In the genomic region with DNA sequence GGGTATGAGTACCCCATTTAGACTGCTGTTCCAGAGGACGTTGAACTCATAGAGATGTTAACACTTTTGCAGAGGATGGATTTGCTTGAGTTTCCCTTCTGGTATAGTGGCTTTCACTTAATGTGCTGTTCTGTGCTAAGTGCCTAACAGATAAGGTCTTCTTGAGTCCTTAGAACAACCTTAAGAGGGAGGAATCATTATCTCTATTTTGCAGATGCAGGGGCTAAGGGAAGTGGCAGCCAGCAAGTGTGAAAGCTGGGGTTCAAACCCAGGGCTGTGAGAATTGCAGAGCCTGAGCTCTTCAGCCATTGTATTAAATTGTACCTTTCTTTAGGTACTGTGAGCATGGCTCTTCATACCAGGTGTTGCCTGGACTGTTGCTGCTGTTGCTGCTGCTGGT, we compare ENCODE assay signal across 20 cellular contexts.
"Had no signal": no experiment of that assay in that cellular context is flagged by ENCODE, and none has a peak within 500 bp of the region (broad histone marks: within the 10 kb centered on the region; RNA-seq: fewer than 3 reads in every experiment).

No MANE protein-coding gene starts in this region.

- H3K4me3 Mint-ChIP-seq: activated CD8-positive, alpha-beta T cell treated with anti-CD3 and anti-CD28 coated beads, Interleukin-2, amount 10 ng/mL, durations not matched to agents 7 days and 5 days; activated naive CD4-positive, alpha-beta T cell treated with anti-CD3 and anti-CD28 coated beads for 36 hours; activated naive CD8-positive, alpha-beta T cell; brain; T-helper 1 cell treated with Interleukin-12 subunit alpha and Interleukin-12 subunit beta and Interleukin-4 antibody, amounts not matched to agents 30 μg/mL and 1 μg/mL, for 36 hours had no signal

- DNase-seq: activated CD4-positive, alpha-beta T cell treated with anti-CD3 and anti-CD28 coated beads for 4 hours; activated CD8-positive, alpha-beta memory T cell treated with anti-CD3 and anti-CD28 coated beads, Interleukin-2, amount 50 U/mL, for 48 hours; activated CD8-positive, alpha-beta T cell treated with anti-CD3 and anti-CD28 coated beads, Interleukin-2, amount 10 ng/mL, durations not matched to agents 7 days and 5 days; activated gamma-delta T cell; activated naive CD4-positive, alpha-beta T cell treated with anti-CD3 and anti-CD28 coated beads for 36 hours; activated T-cell treated with anti-CD3 and anti-CD28 coated beads, Interleukin-2, amount 50 U/mL, for 1 hour; amygdala; Kasumi-1; KBM-7; NCI-H1105 treated with DMSO at 0.1 percent for 48 hours; NCI-H1436 treated with DMSO at 0.1 percent for 48 hours; NCI-H187; NCI-H2081; NCI-H446; NCI-H524; PC-3; SHP77 treated with DMSO at 0.1 percent for 48 hours had no signal

- H3K36me3 Mint-ChIP-seq: activated naive CD8-positive, alpha-beta T cell; brain had no signal

- H3K27ac Mint-ChIP-seq: activated CD8-positive, alpha-beta T cell treated with anti-CD3 and anti-CD28 coated beads, Interleukin-2, amount 10 ng/mL, durations not matched to agents 7 days and 5 days; activated naive CD4-positive, alpha-beta T cell treated with anti-CD3 and anti-CD28 coated beads for 36 hours; activated naive CD8-positive, alpha-beta T cell; brain; T-helper 1 cell treated with Interleukin-12 subunit alpha and Interleukin-12 subunit beta and Interleukin-4 antibody, amounts not matched to agents 30 μg/mL and 1 μg/mL, for 36 hours had no signal

- H3K9me3 Mint-ChIP-seq: activated naive CD4-positive, alpha-beta T cell treated with anti-CD3 and anti-CD28 coated beads for 36 hours; T-helper 1 cell treated with Interleukin-12 subunit alpha and Interleukin-12 subunit beta and Interleukin-4 antibody, amounts not matched to agents 30 μg/mL and 1 μg/mL, for 36 hours had no signal
